1 cellular context compared by ENCODE assay signal in the genomic region with DNA sequence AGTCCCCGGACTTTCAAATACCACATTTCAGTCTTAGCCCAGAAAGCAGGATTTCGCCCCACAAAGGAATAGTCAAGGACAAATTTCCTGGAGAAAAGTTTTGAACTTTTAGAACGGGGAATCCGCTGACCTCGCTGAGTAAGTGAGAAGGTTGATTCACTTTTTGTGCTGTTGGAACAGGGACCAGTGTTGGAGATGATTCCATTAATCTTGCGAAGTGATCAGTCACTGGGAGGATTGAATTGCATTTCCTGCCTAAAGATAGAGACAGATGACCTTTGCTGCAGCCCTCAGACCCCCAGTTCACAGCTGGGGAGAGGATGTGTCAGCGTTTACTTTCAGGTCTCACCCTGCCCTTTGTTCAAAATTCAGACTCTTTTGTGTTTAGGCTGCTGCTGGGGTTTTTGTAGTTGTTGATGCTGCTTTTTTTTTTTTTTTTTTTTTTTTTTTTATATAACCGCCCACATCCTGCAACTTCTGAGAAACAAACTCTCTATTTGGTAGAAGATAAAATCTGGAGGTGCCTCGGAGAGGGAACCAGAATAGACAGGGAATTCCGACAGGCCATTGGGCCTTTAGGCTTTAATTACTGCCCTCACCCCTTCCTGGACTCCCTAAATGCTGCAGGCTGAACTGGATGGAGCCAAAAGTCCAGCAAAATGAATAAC.
TF ChIP-seq lines count a peak whose summit lies in the region.

No MANE protein-coding gene starts in this region.

TF ChIP-seq in K562, 482 proteins besides CTCF, POLR2A, EP300 and RAD21 (continued from another document):
- TF ChIP-seq, protein P1, sequence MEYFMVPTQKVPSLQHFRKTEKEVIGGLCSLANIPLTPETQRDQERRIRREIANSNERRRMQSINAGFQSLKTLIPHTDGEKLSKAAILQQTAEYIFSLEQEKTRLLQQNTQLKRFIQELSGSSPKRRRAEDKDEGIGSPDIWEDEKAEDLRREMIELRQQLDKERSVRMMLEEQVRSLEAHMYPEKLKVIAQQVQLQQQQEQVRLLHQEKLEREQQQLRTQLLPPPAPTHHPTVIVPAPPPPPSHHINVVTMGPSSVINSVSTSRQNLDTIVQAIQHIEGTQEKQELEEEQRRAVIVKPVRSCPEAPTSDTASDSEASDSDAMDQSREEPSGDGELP (CRISPR knock-in tag; IDR thresholded peaks at IDR 0.05; ENCODE audit: borderline replicate concordance): no peak
- TF ChIP-seq BACH1 (tag; IDR thresholded peaks at IDR 0.05) (peak; percentile 16; the same call in 1 of the 2 replicates), ETV5 (CRISPR knock-in tag; IDR thresholded peaks at IDR 0.05; ENCODE audit: low read depth) (no peak), PTTG1 (tag; IDR thresholded peaks at IDR 0.05; ENCODE audit: low read depth) (no peak), CBFA2T3 (IDR thresholded peaks at IDR 0.05) (peak; percentile 32; the same call in 1 of the 2 replicates), RBBP5 (IDR thresholded peaks at IDR 0.05; ENCODE audit: borderline replicate concordance, insufficient read depth, low read length, poor library complexity, severe bottlenecking) (peak; percentile 13), NFE2 (IDR thresholded peaks at IDR 0.05; ENCODE audit: low read depth) (peak; percentile 62), TAF9B (IDR thresholded peaks at IDR 0.05; ENCODE audit: partially characterized antibody) (no peak), ZBTB17 (CRISPR knock-in tag; IDR thresholded peaks at IDR 0.05) (no peak), FOXM1 (IDR thresholded peaks at IDR 0.05; ENCODE audit: low read depth) (0 out of 2 replicates have a peak, but pooled peaks have one; percentile 5), FOXM1 (CRISPR knock-in tag; IDR thresholded peaks at IDR 0.05; ENCODE audit: low read depth) (no peak), ILK (tag; IDR thresholded peaks at IDR 0.05; ENCODE audit: borderline replicate concordance, low read depth) (no peak), U2AF2 (optimal IDR thresholded peaks at IDR 0.05; ENCODE audit: low read depth, low read length) (no peak), ZNF696 (CRISPR knock-in tag; conservative IDR thresholded peaks at IDR 0.05) (no peak), NONO (IDR thresholded peaks at IDR 0.05; ENCODE audit: low read depth in 2 of 2, low read length in 1 of 2) (no peak), SMARCA4 (IDR thresholded peaks at IDR 0.05) (0 out of 2 replicates have a peak, but pooled peaks have one; percentile 10), BRCA1 (IDR thresholded peaks at IDR 0.05) (no peak), BRCA1 (CRISPR knock-in tag; IDR thresholded peaks at IDR 0.05) (no peak), MAFF (IDR thresholded peaks at IDR 0.05; ENCODE audit: low read length) (no peak), ZKSCAN8 (CRISPR knock-in tag; IDR thresholded peaks at IDR 0.05) (no peak), GTF2E2 (tag; IDR thresholded peaks at IDR 0.05) (0 out of 2 replicates have a peak, but pooled peaks have one; percentile 43)
- TF ChIP-seq, protein P2, sequence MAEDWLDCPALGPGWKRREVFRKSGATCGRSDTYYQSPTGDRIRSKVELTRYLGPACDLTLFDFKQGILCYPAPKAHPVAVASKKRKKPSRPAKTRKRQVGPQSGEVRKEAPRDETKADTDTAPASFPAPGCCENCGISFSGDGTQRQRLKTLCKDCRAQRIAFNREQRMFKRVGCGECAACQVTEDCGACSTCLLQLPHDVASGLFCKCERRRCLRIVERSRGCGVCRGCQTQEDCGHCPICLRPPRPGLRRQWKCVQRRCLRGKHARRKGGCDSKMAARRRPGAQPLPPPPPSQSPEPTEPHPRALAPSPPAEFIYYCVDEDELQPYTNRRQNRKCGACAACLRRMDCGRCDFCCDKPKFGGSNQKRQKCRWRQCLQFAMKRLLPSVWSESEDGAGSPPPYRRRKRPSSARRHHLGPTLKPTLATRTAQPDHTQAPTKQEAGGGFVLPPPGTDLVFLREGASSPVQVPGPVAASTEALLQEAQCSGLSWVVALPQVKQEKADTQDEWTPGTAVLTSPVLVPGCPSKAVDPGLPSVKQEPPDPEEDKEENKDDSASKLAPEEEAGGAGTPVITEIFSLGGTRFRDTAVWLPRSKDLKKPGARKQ (CRISPR knock-in tag; IDR thresholded peaks at IDR 0.05): no peak
- TF ChIP-seq, protein P3, sequence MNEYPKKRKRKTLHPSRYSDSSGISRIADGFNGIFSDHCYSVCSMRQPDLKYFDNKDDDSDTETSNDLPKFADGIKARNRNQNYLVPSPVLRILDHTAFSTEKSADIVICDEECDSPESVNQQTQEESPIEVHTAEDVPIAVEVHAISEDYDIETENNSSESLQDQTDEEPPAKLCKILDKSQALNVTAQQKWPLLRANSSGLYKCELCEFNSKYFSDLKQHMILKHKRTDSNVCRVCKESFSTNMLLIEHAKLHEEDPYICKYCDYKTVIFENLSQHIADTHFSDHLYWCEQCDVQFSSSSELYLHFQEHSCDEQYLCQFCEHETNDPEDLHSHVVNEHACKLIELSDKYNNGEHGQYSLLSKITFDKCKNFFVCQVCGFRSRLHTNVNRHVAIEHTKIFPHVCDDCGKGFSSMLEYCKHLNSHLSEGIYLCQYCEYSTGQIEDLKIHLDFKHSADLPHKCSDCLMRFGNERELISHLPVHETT (CRISPR knock-in tag; conservative IDR thresholded peaks at IDR 0.05 in 1 of 2, IDR thresholded peaks at IDR 0.05 in 1 of 2): no peak
- TF ChIP-seq, protein P4, sequence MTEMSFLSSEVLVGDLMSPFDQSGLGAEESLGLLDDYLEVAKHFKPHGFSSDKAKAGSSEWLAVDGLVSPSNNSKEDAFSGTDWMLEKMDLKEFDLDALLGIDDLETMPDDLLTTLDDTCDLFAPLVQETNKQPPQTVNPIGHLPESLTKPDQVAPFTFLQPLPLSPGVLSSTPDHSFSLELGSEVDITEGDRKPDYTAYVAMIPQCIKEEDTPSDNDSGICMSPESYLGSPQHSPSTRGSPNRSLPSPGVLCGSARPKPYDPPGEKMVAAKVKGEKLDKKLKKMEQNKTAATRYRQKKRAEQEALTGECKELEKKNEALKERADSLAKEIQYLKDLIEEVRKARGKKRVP (CRISPR knock-in tag; IDR thresholded peaks at IDR 0.05): no peak
- TF ChIP-seq, protein P5, sequence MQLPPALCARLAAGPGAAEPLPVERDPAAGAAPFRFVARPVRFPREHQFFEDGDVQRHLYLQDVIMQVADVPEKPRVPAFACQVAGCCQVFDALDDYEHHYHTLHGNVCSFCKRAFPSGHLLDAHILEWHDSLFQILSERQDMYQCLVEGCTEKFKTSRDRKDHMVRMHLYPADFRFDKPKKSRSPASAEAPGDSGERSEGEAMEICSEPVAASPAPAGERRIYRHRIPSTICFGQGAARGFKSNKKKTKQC (CRISPR knock-in tag; IDR thresholded peaks at IDR 0.05): no peak
- TF ChIP-seq, protein P6, sequence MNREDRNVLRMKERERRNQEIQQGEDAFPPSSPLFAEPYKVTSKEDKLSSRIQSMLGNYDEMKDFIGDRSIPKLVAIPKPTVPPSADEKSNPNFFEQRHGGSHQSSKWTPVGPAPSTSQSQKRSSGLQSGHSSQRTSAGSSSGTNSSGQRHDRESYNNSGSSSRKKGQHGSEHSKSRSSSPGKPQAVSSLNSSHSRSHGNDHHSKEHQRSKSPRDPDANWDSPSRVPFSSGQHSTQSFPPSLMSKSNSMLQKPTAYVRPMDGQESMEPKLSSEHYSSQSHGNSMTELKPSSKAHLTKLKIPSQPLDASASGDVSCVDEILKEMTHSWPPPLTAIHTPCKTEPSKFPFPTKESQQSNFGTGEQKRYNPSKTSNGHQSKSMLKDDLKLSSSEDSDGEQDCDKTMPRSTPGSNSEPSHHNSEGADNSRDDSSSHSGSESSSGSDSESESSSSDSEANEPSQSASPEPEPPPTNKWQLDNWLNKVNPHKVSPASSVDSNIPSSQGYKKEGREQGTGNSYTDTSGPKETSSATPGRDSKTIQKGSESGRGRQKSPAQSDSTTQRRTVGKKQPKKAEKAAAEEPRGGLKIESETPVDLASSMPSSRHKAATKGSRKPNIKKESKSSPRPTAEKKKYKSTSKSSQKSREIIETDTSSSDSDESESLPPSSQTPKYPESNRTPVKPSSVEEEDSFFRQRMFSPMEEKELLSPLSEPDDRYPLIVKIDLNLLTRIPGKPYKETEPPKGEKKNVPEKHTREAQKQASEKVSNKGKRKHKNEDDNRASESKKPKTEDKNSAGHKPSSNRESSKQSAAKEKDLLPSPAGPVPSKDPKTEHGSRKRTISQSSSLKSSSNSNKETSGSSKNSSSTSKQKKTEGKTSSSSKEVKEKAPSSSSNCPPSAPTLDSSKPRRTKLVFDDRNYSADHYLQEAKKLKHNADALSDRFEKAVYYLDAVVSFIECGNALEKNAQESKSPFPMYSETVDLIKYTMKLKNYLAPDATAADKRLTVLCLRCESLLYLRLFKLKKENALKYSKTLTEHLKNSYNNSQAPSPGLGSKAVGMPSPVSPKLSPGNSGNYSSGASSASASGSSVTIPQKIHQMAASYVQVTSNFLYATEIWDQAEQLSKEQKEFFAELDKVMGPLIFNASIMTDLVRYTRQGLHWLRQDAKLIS (CRISPR knock-in tag; IDR thresholded peaks at IDR 0.05): no peak
- TF ChIP-seq, protein P7, sequence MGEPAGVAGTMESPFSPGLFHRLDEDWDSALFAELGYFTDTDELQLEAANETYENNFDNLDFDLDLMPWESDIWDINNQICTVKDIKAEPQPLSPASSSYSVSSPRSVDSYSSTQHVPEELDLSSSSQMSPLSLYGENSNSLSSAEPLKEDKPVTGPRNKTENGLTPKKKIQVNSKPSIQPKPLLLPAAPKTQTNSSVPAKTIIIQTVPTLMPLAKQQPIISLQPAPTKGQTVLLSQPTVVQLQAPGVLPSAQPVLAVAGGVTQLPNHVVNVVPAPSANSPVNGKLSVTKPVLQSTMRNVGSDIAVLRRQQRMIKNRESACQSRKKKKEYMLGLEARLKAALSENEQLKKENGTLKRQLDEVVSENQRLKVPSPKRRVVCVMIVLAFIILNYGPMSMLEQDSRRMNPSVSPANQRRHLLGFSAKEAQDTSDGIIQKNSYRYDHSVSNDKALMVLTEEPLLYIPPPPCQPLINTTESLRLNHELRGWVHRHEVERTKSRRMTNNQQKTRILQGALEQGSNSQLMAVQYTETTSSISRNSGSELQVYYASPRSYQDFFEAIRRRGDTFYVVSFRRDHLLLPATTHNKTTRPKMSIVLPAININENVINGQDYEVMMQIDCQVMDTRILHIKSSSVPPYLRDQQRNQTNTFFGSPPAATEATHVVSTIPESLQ (CRISPR knock-in tag; IDR thresholded peaks at IDR 0.05): no peak
